2 cellular contexts compared by ENCODE assay signal in the genomic region with DNA sequence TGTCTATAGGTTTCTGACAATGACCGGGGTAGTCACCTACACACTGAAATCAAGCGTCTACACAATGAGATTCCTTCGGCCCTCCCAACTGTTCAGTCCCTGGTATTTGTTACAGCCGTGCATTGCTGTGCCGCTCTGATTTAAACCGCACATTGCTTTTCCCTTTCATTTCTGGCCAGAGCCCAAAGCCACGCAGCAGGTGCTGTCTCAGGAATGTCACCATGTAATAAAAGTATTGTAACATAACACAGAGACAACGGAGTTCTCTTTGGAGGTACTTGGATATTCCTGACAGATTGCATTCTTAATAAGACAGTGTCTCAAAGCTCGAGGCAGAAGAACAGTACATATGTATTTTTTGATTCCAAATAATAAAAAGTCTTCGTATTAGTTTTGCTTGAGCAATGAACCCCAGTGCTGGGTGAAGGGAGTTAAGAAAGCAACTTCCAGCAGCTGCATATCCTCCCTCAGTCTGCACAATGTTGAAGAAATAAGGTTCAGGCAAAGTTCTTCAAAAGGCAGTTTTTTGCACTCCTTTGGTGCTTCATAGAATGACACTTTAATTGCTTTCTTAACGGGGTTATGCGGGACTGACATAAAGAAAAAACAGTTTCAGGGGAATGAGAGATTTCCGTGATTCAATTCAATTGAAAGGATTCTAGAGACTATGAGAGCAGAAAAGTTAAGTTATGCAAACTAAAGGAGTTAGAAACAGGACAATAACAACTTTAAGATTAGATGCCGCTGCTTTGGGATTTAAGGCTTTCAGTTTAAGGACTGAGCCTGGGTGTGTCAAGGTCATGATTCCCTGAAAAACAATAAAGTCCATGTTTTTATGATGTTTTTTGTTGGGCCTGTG.
TF ChIP-seq lines count a peak whose summit lies in the region.

No MANE protein-coding gene starts in this region.

TF ChIP-seq in SK-N-SH treated with all-trans-retinoic acid at 6 μM for 48 hours, 23 proteins besides CTCF, POLR2A, EP300 and RAD21:
- TF ChIP-seq ZNF8 (CRISPR knock-in tag; IDR thresholded peaks at IDR 0.05) (no peak), ISL1 (CRISPR knock-in tag; IDR thresholded peaks at IDR 0.05) (no peak), ZFP3 (CRISPR knock-in tag; IDR thresholded peaks at IDR 0.05) (no peak), TCF4 (CRISPR knock-in tag; IDR thresholded peaks at IDR 0.05; ENCODE audit: borderline replicate concordance) (no peak), TSHZ2 (CRISPR knock-in tag; IDR thresholded peaks at IDR 0.05) (no peak), GLIS3 (CRISPR knock-in tag; IDR thresholded peaks at IDR 0.05) (no peak), RARB (CRISPR knock-in tag; IDR thresholded peaks at IDR 0.05) (no peak), CSDC2 (CRISPR knock-in tag; IDR thresholded peaks at IDR 0.05) (no peak), ZFP30 (CRISPR knock-in tag; IDR thresholded peaks at IDR 0.05) (no peak), ZNF565 (CRISPR knock-in tag; conservative IDR thresholded peaks at IDR 0.05; ENCODE audit: low read depth) (no peak)
- TF ChIP-seq, protein P1, sequence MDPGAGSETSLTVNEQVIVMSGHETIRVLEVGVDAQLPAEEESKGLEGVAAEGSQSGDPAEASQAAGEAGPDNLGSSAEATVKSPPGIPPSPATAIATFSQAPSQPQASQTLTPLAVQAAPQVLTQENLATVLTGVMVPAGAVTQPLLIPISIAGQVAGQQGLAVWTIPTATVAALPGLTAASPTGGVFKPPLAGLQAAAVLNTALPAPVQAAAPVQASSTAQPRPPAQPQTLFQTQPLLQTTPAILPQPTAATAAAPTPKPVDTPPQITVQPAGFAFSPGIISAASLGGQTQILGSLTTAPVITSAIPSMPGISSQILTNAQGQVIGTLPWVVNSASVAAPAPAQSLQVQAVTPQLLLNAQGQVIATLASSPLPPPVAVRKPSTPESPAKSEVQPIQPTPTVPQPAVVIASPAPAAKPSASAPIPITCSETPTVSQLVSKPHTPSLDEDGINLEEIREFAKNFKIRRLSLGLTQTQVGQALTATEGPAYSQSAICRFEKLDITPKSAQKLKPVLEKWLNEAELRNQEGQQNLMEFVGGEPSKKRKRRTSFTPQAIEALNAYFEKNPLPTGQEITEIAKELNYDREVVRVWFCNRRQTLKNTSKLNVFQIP (CRISPR knock-in tag; IDR thresholded peaks at IDR 0.05; ENCODE audit: borderline replicate concordance, low read depth): no peak

TF ChIP-seq in SK-N-SH, 30 proteins besides CTCF, POLR2A, EP300 and RAD21:
- TF ChIP-seq, protein P2, sequence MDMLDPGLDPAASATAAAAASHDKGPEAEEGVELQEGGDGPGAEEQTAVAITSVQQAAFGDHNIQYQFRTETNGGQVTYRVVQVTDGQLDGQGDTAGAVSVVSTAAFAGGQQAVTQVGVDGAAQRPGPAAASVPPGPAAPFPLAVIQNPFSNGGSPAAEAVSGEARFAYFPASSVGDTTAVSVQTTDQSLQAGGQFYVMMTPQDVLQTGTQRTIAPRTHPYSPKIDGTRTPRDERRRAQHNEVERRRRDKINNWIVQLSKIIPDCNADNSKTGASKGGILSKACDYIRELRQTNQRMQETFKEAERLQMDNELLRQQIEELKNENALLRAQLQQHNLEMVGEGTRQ (IDR thresholded peaks at IDR 0.05; ENCODE audit: borderline replicate concordance, low read depth, low read length): no peak
- TF ChIP-seq EZH2phosphoT487 (IDR thresholded peaks at IDR 0.05; ENCODE audit: borderline replicate concordance, low read depth): no peak
- no peak for TF ChIP-seq NRF1 (IDR thresholded peaks at IDR 0.05; ENCODE audit: low read depth, low read length)
- no peak for TF ChIP-seq GATA2 (CRISPR knock-in tag; IDR thresholded peaks at IDR 0.05)
- TF ChIP-seq MEF2A (IDR thresholded peaks at IDR 0.05; ENCODE audit: borderline replicate concordance, low read depth): no peak
- TF ChIP-seq, protein P3, sequence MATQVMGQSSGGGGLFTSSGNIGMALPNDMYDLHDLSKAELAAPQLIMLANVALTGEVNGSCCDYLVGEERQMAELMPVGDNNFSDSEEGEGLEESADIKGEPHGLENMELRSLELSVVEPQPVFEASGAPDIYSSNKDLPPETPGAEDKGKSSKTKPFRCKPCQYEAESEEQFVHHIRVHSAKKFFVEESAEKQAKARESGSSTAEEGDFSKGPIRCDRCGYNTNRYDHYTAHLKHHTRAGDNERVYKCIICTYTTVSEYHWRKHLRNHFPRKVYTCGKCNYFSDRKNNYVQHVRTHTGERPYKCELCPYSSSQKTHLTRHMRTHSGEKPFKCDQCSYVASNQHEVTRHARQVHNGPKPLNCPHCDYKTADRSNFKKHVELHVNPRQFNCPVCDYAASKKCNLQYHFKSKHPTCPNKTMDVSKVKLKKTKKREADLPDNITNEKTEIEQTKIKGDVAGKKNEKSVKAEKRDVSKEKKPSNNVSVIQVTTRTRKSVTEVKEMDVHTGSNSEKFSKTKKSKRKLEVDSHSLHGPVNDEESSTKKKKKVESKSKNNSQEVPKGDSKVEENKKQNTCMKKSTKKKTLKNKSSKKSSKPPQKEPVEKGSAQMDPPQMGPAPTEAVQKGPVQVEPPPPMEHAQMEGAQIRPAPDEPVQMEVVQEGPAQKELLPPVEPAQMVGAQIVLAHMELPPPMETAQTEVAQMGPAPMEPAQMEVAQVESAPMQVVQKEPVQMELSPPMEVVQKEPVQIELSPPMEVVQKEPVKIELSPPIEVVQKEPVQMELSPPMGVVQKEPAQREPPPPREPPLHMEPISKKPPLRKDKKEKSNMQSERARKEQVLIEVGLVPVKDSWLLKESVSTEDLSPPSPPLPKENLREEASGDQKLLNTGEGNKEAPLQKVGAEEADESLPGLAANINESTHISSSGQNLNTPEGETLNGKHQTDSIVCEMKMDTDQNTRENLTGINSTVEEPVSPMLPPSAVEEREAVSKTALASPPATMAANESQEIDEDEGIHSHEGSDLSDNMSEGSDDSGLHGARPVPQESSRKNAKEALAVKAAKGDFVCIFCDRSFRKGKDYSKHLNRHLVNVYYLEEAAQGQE (IDR thresholded peaks at IDR 0.05; ENCODE audit: low read depth, low read length): no peak
- TF ChIP-seq POLR2AphosphoS5 (IDR thresholded peaks at IDR 0.05; ENCODE audit: low read depth, low read length): no peak
- no peak for TF ChIP-seq CHD2 (IDR thresholded peaks at IDR 0.05; ENCODE audit: low read length, partially characterized antibody)
- no peak for TF ChIP-seq GABPA (IDR thresholded peaks at IDR 0.05; ENCODE audit: low read depth)
- no peak for TF ChIP-seq FOSL2 (IDR thresholded peaks at IDR 0.05; ENCODE audit: borderline replicate concordance, low read depth)
- TF ChIP-seq TAF1 (IDR thresholded peaks at IDR 0.05; ENCODE audit: borderline replicate concordance, low read depth, low read length): no peak
- TF ChIP-seq IRF3 (IDR thresholded peaks at IDR 0.05; ENCODE audit: low read depth, low read length): no peak
- TF ChIP-seq FOXM1 (IDR thresholded peaks at IDR 0.05; ENCODE audit: low read depth): no peak
- TF ChIP-seq, protein P4, sequence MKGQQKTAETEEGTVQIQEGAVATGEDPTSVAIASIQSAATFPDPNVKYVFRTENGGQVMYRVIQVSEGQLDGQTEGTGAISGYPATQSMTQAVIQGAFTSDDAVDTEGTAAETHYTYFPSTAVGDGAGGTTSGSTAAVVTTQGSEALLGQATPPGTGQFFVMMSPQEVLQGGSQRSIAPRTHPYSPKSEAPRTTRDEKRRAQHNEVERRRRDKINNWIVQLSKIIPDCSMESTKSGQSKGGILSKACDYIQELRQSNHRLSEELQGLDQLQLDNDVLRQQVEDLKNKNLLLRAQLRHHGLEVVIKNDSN (IDR thresholded peaks at IDR 0.05; ENCODE audit: borderline replicate concordance, low read depth): no peak
- no peak for TF ChIP-seq RFX5 (IDR thresholded peaks at IDR 0.05; ENCODE audit: low read length)
- TF ChIP-seq TEAD4 (IDR thresholded peaks at IDR 0.05; ENCODE audit: borderline replicate concordance, insufficient read depth): no peak
- TF ChIP-seq JUND (IDR thresholded peaks at IDR 0.05): no peak
